Comparison of ENCODE assay signal across 8 cellular contexts in the genomic region with DNA sequence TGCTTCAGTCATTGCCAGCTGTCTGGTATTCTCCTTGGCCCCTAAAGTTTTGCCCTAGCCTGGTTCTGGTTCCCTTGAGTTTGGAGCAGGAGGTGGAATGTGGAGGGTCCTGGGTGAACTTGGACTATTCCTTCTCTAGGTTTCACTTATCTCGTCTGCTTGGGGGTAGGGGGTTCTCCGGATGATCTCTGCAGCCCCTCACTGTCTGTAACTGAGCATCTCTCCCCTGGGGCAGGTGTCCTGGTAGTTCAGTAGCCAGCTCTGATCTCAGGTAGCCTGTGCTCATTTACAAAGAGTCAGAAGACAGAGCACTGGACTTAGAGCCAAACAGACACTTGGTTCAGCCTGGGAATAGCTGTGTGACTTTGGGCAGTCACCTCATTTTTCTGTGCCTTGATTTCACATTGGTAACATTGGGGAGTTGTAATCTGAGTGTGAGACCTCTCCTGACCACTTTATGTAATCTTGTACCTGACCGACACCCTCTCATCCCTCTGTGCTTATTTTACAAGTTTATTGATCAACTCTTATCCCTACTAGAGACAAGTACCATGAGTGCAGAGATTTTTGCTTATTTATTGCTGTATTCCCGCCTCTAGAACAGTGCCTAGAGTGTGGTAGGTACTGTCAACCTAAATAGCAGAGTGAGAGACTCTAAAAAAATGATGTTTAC. TPM values are rescaled to one million over a fixed set of nuclear protein-coding genes. Genes with fewer than 3 reads are reported as not detected.
DNase-seq lines count a peak whose midpoint lies in the region; ATAC-seq and TF ChIP-seq lines count a peak whose summit lies in the region.

No MANE protein-coding gene starts in this region.

- H3K4me3 ChIP-seq in cardiac muscle cell (peak overlapping the region; percentile 52), astrocyte of the cerebellum (ENCODE audit: low read depth, low read length) (peak overlapping the region; percentile 83), lower lobe of right lung (peak overlapping the region; percentile 96), uterus (peak overlapping the region; percentile 84)

- H3K27ac ChIP-seq in cardiac muscle cell (peak overlapping the region; percentile 62), lower lobe of right lung (peak overlapping the region; percentile 91), uterus (peak overlapping the region; percentile 85 to 89)

- TF ChIP-seq CTCF in cardiac muscle cell (IDR thresholded peaks at IDR 0.05; ENCODE audit: low read depth, low read length) (no peak), astrocyte of the cerebellum (IDR thresholded peaks at IDR 0.05; ENCODE audit: low read depth, low read length, missing control alignments) (no peak), lower lobe of right lung (IDR thresholded peaks at IDR 0.05) (no peak), uterus (IDR thresholded peaks at IDR 0.05) (no peak)

- no peak for DNase-seq in cardiac muscle cell (ENCODE audit: low read depth in 1 of 2, low spot score in 1 of 2)
- DNase-seq in cardiac septum (ENCODE audit: low spot score) = no peak
- no peak for DNase-seq in astrocyte of the cerebellum (ENCODE audit: low read depth)
- no peak for DNase-seq in lower lobe of right lung
- no peak for DNase-seq in uterus
- DNase-seq in SK-N-DZ (ENCODE audit: low spot score) = no peak
- no peak for DNase-seq in Ammon's horn (ENCODE audit: low spot score)
- no peak for DNase-seq in AG20443 (ENCODE audit: low spot score)

- no peak for ATAC-seq in lower lobe of right lung

- H3K27me3 ChIP-seq in cardiac muscle cell = no peaks in the 10 kb centered on the region
- H3K27me3 ChIP-seq in lower lobe of right lung (ENCODE audit: low read depth) = no peaks in the 10 kb centered on the region
- H3K27me3 ChIP-seq in uterus = no peaks in the 10 kb centered on the region

- peaks cover 12% of the 10 kb centered on the region for H3K4me1 ChIP-seq in cardiac muscle cell (ENCODE audit: low read depth)
- peaks cover 21% of the 10 kb centered on the region for H3K4me1 ChIP-seq in lower lobe of right lung
- no peaks in the 10 kb centered on the region for H3K4me1 ChIP-seq in uterus

- intact Hi-C loops in cardiac septum (cut with DNase I) (no loop called here), lower lobe of right lung (cut with DNase I) (no loop called here), uterus (cut with DNase I; ENCODE audit: low total_unique reads) (no loop called here)

- in situ Hi-C loops in astrocyte of the cerebellum (cut with HindIII; ENCODE audit: low sequenced_read_pairs) = no loop called here

- H3K9me3 ChIP-seq in cardiac muscle cell (ENCODE audit: low read depth) (no peaks in the 10 kb centered on the region), lower lobe of right lung (no peaks in the 10 kb centered on the region), uterus (no peaks in the 10 kb centered on the region)

- H3K36me3 ChIP-seq in cardiac muscle cell (no peaks in the 10 kb centered on the region), lower lobe of right lung (no peaks in the 10 kb centered on the region), uterus (no peaks in the 10 kb centered on the region)

- TF ChIP-seq POLR2A in uterus (IDR thresholded peaks at IDR 0.05) = no peak

RNA-seq across cellular contexts. Expression of a gene that starts 0.8 kb away (rescaled TPM):
- 14.8 and 19.3 TPM in 2 replicates for total RNA-seq in cardiac muscle cell
- polyA plus RNA-seq in cardiac muscle cell = 10.3 and 11.5 TPM in 2 replicates
- 2.9 TPM for total RNA-seq in cardiac septum
- total RNA-seq in lower lobe of right lung = 7.9 TPM
- 10 to 100 TPM in 2 of 4 donors, 1 to 10 TPM in 2; 4.1 to 24.3 (median 11.0) TPM for total RNA-seq in uterus
- 7.3 and 13.7 TPM in 2 replicates for polyA plus RNA-seq in SK-N-DZ (2014; cell fraction: cytosol; rRNA removed)
- 4.9 and 6.8 TPM in 2 replicates for polyA plus RNA-seq in SK-N-DZ (2014; cell fraction: nucleus; rRNA removed)

RNA-seq across cellular contexts. Expression of a gene that starts 31.6 kb away (rescaled TPM):
- 259 and 273 TPM in 2 replicates for total RNA-seq in cardiac muscle cell
- polyA plus RNA-seq in cardiac muscle cell = 225 and 238 TPM in 2 replicates
- total RNA-seq in cardiac septum = 105 TPM
- total RNA-seq in lower lobe of right lung = 132 TPM
- 10 to 100 TPM; 10.2 to 61.0 (median 29.0) TPM for total RNA-seq in uterus
- 118 and 140 TPM in 2 replicates for polyA plus RNA-seq in SK-N-DZ (2014; cell fraction: cytosol; rRNA removed)
- 116 and 149 TPM in 2 replicates for polyA plus RNA-seq in SK-N-DZ (2014; cell fraction: nucleus; rRNA removed)
